In the genomic region with DNA sequence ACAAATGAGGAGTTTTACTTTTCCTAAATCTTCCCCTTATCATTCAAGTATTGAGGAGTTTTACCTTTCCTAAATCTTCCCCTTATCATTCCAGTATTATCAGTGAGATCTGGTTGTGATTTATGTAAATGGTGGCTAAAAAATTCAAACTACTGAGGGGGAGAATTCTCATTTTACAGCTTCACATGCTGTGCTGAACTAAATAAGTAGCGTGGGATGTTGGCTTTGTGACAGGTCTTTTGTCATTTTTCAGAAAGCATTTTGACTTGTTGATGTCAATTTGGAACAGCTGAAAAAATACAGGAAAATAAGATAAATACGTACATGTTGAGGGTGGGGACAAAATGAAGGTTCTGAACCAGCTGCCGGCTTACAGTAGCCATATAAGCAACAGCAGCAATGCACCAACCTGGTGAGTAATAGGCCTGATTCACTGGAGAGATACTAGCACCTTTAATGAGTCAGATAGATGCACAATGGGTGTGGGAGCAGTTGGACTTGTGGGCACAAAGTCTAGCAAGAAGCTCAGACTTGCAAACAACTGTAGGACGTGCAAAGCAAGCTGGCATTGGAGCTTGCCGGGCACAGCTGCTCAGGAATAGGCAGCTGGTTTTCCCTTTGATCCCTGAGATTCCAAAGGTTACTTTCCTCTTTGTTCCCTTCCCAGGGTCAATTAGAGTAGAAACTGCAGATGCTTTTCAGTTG, we compare ENCODE assay signal across 9 cellular contexts. TPM values are rescaled to one million over a fixed set of nuclear protein-coding genes. Genes with fewer than 3 reads are reported as not detected.
A peak's percentile ranks its signal among the peaks of the same experiment; 100 is the strongest.
DNase-seq lines count a peak whose midpoint lies in the region; ATAC-seq and TF ChIP-seq lines count a peak whose summit lies in the region.
"Had no signal": no experiment of that assay in that cellular context is flagged by ENCODE, and none has a peak within 500 bp of the region (broad histone marks: within the 10 kb centered on the region; RNA-seq: fewer than 3 reads in every experiment).

No MANE protein-coding gene starts in this region.

- H3K27me3 ChIP-seq in hepatocyte: no peaks in the 10 kb centered on the region
- H3K27me3 ChIP-seq in tibial artery: no peaks in the 10 kb centered on the region
- H3K27me3 ChIP-seq: BLaER1 had no signal

- H3K9me3 ChIP-seq in hepatocyte (ENCODE audit: low read depth) (no peaks in the 10 kb centered on the region), tibial artery (no peaks in the 10 kb centered on the region)
- H3K9me3 ChIP-seq: BLaER1 had no signal

- peak overlapping the region; percentile 64 for H3K4me2 ChIP-seq in hepatocyte
- H3K4me2 ChIP-seq: BLaER1 had no signal

- peaks cover 58% of the 10 kb centered on the region for H3K4me1 ChIP-seq in hepatocyte (ENCODE audit: insufficient read depth)
- H3K4me1 ChIP-seq in tibial artery: no peaks in the 10 kb centered on the region

- H3K79me2 ChIP-seq in hepatocyte: peaks cover 95% of the 10 kb centered on the region

- TF ChIP-seq CTCF in hepatocyte (IDR thresholded peaks at IDR 0.05; ENCODE audit: poor library complexity): no peak
- no peak for TF ChIP-seq CTCF in tibial artery (IDR thresholded peaks at IDR 0.05)

- H3K36me3 ChIP-seq in hepatocyte (replicated peaks; ENCODE audit: insufficient read depth, low read depth) (peaks cover 6% of the 10 kb centered on the region), tibial artery (no peaks in the 10 kb centered on the region)
- H3K36me3 ChIP-seq: BLaER1 had no signal

- intact Hi-C loops in tibial artery (cut with DNase I; ENCODE audit: low total_unique reads): no loop called here

- H3K27ac ChIP-seq in hepatocyte (peak overlapping the region; percentile 87), tibial artery (no peak overlapping the region)
- H3K27ac ChIP-seq: BLaER1 had no signal

- WGBS in hepatocyte (ENCODE audit: low lambda C conversion rate, missing lambda C conversion rate): 52% methylated on average over 5 of the region's 5 CpGs

- no peak for DNase-seq in activated CD4-positive, CD25-positive, alpha-beta regulatory T cell treated with anti-CD3 and anti-CD28 coated beads, Interleukin-2, amount 50 U/mL, for 72 hours
- DNase-seq in activated CD8-positive, alpha-beta memory T cell treated with anti-CD3 and anti-CD28 coated beads for 24 hours: peak; percentile 68
- peak; percentile 76 for DNase-seq in hepatocyte (ENCODE audit: low spot score)
- peak in 2 of 3 experiments; percentile 36 to 44 for DNase-seq in stimulated activated CD4-positive, alpha-beta T cell treated with anti-CD3 and anti-CD28 coated beads, TNF-alpha, amount 100 ng/mL, for 24 hours (ENCODE audit: low read depth in 3 of 3)
- DNase-seq in tibial artery: no peak
- DNase-seq in NAMALWA (ENCODE audit: low spot score): no peak
- no peak for DNase-seq in dedifferentiated amniotic fluid mesenchymal stem cell (ENCODE audit: extremely low spot score)

- H2AFZ ChIP-seq in hepatocyte: no peak overlapping the region

- peak; percentile 98 to 100 for ATAC-seq in activated CD4-positive, CD25-positive, alpha-beta regulatory T cell treated with anti-CD3 and anti-CD28 coated beads, Interleukin-2, amount 50 U/mL, for 24 hours

- H3K4me3 ChIP-seq in hepatocyte (no peak overlapping the region), tibial artery (no peak overlapping the region)
- H3K4me3 ChIP-seq: BLaER1 had no signal

- H3K9me2 ChIP-seq in hepatocyte (replicated peaks; ENCODE audit: insufficient read depth): no peaks in the 10 kb centered on the region

- H4K20me1 ChIP-seq in hepatocyte (ENCODE audit: insufficient read depth, poor library complexity, severe bottlenecking): peaks cover 10% of the 10 kb centered on the region
- H4K20me1 ChIP-seq: BLaER1 had no signal

RNA-seq across cellular contexts. Expression of a gene that starts 12.8 kb away (rescaled TPM):
- total RNA-seq in hepatocyte: 39.6 and 40.7 TPM in 2 replicates
- 16.2 and 22.7 TPM in 2 replicates for polyA plus RNA-seq in hepatocyte

Comparison
In these comparisons a context has a peak if more than half of its experiments do, and no peak if none do; other contexts are left out.
1. DNase-seq: peak in activated CD8-positive, alpha-beta memory T cell treated with anti-CD3 and anti-CD28 coated beads for 24 hours (single experiment), hepatocyte (single experiment) and stimulated activated CD4-positive, alpha-beta T cell treated with anti-CD3 and anti-CD28 coated beads, TNF-alpha, amount 100 ng/mL, for 24 hours (2 of 3); none in activated CD4-positive, CD25-positive, alpha-beta regulatory T cell treated with anti-CD3 and anti-CD28 coated beads, Interleukin-2, amount 50 U/mL, for 72 hours (single experiment), tibial artery (0 of 2), NAMALWA (single experiment) and dedifferentiated amniotic fluid mesenchymal stem cell (single experiment).